ENCODE assay signal across 12 cellular contexts in genomic region chr20:48467622-48468021, GRCh38.
DNase-seq lines count a peak whose midpoint lies in the region; ATAC-seq and TF ChIP-seq lines count a peak whose summit lies in the region.
"Had no signal": no experiment of that assay in that cellular context is flagged by ENCODE, and none has a peak within 500 bp of the region (broad histone marks: within the 10 kb centered on the region; RNA-seq: fewer than 3 reads in every experiment).

No MANE protein-coding gene starts in this region.

- no peaks in the 10 kb centered on the region for H3K36me3 Mint-ChIP-seq in activated CD4-positive, alpha-beta T cell treated with anti-CD3 and anti-CD28 coated beads for 36 hours (ENCODE audit: low read depth)
- H3K36me3 Mint-ChIP-seq in WTC11 = peaks cover 5% of the 10 kb centered on the region
- no peaks in the 10 kb centered on the region for H3K36me3 Mint-ChIP-seq in MCF 10A (ENCODE audit: insufficient read depth, unreplicated experiment)
- H3K36me3 Mint-ChIP-seq in CD8-positive, alpha-beta T cell = no peaks in the 10 kb centered on the region
- H3K36me3 Mint-ChIP-seq: brain had no signal

- H2BK5ac ChIP-seq in neuronal stem cell (ENCODE audit: low read length) = no peak overlapping the region

- no peak overlapping the region for H3K4ac ChIP-seq in neuronal stem cell (ENCODE audit: low read length)

- H3K9me3 ChIP-seq in neuronal stem cell (replicated peaks in 1 of 2; ENCODE audit: control insufficient read depth in 2 of 2, insufficient read depth in 1 of 2, low read depth in 1 of 2, low read length in 2 of 2) = no peaks in the 10 kb centered on the region
- H3K9me3 ChIP-seq in CD8-positive, alpha-beta T cell (ENCODE audit: low read length) = no peaks in the 10 kb centered on the region
- H3K9me3 ChIP-seq: vagina had no signal

- DNase-seq in activated CD4-positive, alpha-beta T cell treated with anti-CD3 and anti-CD28 coated beads for 36 hours = peak; percentile 44
- DNase-seq in activated CD4-positive, alpha-beta T cell treated with anti-CD3 and anti-CD28 coated beads, Interleukin-2, amount 50 U/mL, for 4 hours = no peak
- peak; percentile 36 for DNase-seq in KBM-7
- peak; percentile 32 for DNase-seq in WTC11 (ENCODE audit: low spot score)
- no peak for DNase-seq in neuronal stem cell (ENCODE audit: low spot score)
- DNase-seq in MCF 10A (ENCODE audit: unreplicated experiment) = no peak
- no peak for DNase-seq in CD8-positive, alpha-beta T cell
- DNase-seq: ACHN, GF-D8 had no signal

- no peak overlapping the region for H3K4me3 Mint-ChIP-seq in activated CD4-positive, alpha-beta T cell treated with anti-CD3 and anti-CD28 coated beads for 36 hours
- H3K4me3 Mint-ChIP-seq in WTC11 = no peak overlapping the region
- H3K4me3 Mint-ChIP-seq in MCF 10A (ENCODE audit: unreplicated experiment) = no peak overlapping the region
- no peak overlapping the region for H3K4me3 Mint-ChIP-seq in CD8-positive, alpha-beta T cell
- H3K4me3 Mint-ChIP-seq: brain had no signal

- H3K18ac ChIP-seq in neuronal stem cell (ENCODE audit: low read length) = no peak overlapping the region

- H3K4me1 Mint-ChIP-seq in activated CD4-positive, alpha-beta T cell treated with anti-CD3 and anti-CD28 coated beads for 36 hours = no peaks in the 10 kb centered on the region
- H3K4me1 Mint-ChIP-seq in WTC11 (0 out of 2 replicates have a peak, but pooled peaks cover 3% of the 10 kb centered on the region), MCF 10A (ENCODE audit: insufficient read depth, unreplicated experiment) (peaks cover 6% of the 10 kb centered on the region)
- no peaks in the 10 kb centered on the region for H3K4me1 Mint-ChIP-seq in CD8-positive, alpha-beta T cell (ENCODE audit: low read depth)

- intact Hi-C loops in activated CD4-positive, alpha-beta T cell treated with anti-CD3 and anti-CD28 coated beads for 36 hours (cut with DNase I, micrococcal nuclease) = no loop called here
- intact Hi-C loops in MCF 10A (cut with micrococcal nuclease) = no loop called here
- intact Hi-C loops in CD8-positive, alpha-beta T cell (cut with DNase I, micrococcal nuclease) = no loop called here

- no peak overlapping the region for H4K91ac ChIP-seq in neuronal stem cell (ENCODE audit: low read depth, low read length, poor library complexity)

- H2AFZ ChIP-seq in neuronal stem cell (ENCODE audit: low read length) = peak overlapping the region; percentile 63

- CTCF ChIA-PET in activated CD4-positive, alpha-beta T cell treated with anti-CD3 and anti-CD28 coated beads for 36 hours (lab: Charles Lee) = no interaction called here
- CTCF ChIA-PET in WTC11 (lab: Charles Lee) (no interaction called here), MCF 10A (lab: Yijun Ruan, JAX) (interaction anchor here (0.7 kb wide), 1 partner anchor 9 kb away, joined by 3 read pairs; no protein-coding TSS in a partner anchor)
- CTCF ChIA-PET in CD8-positive, alpha-beta T cell (lab: Charles Lee) = no interaction called here

- H3K27ac Mint-ChIP-seq in activated CD4-positive, alpha-beta T cell treated with anti-CD3 and anti-CD28 coated beads for 36 hours = no peak overlapping the region
- H3K27ac Mint-ChIP-seq in WTC11 = peak overlapping the region; percentile 59; the same call in 1 of the 2 replicates
- H3K27ac Mint-ChIP-seq in MCF 10A (ENCODE audit: low read depth, unreplicated experiment) = no peak overlapping the region
- no peak overlapping the region for H3K27ac Mint-ChIP-seq in CD8-positive, alpha-beta T cell

- no peak overlapping the region for H2BK120ac ChIP-seq in neuronal stem cell (ENCODE audit: low read depth, low read length)

- POLR2A ChIA-PET in activated CD4-positive, alpha-beta T cell treated with anti-CD3 and anti-CD28 coated beads for 36 hours (lab: Charles Lee) = no interaction called here
- POLR2A ChIA-PET in WTC11 (lab: Charles Lee) = no interaction called here
- POLR2A ChIA-PET in MCF 10A (lab: Yijun Ruan, JAX) = no interaction called here
- POLR2A ChIA-PET in CD8-positive, alpha-beta T cell (lab: Charles Lee) = no interaction called here

- WGBS in neuronal stem cell (ENCODE audit: extremely low coverage in 2 of 2, insufficient read length in 2 of 2, insufficient replicate concordance in 1 of 2), 2 donors = no CpG with 5 or more reads among the region's 2 CpGs

- no peak overlapping the region for H2BK15ac ChIP-seq in neuronal stem cell (ENCODE audit: low read length)

- no TSS peak for BruUV-seq in MCF 10A (replicated peaks; lab: Mats Ljungman, UMichigan)

- no peak overlapping the region for H3K4me2 ChIP-seq in neuronal stem cell (ENCODE audit: insufficient read depth, low read length, poor library complexity, severe bottlenecking)

- in situ Hi-C loops in KBM-7 (cut with MboI; ENCODE audit: low pct_unique_long_range_greater_than_20kb, low sequenced_read_pairs) = no loop called here

- no peak overlapping the region for H3K4me3 ChIP-seq in neuronal stem cell (ENCODE audit: low read length in 2 of 2)
- H3K4me3 ChIP-seq in CD8-positive, alpha-beta T cell (ENCODE audit: low read depth, low read length) = no peak overlapping the region
- H3K4me3 ChIP-seq: vagina had no signal

- no peaks in the 10 kb centered on the region for H3K79me1 ChIP-seq in neuronal stem cell (ENCODE audit: low read depth, low read length)

- no peak for TF ChIP-seq CTCF in WTC11 (IDR thresholded peaks at IDR 0.05)
- no peak for TF ChIP-seq CTCF in MCF 10A (IDR thresholded peaks at IDR 0.05; ENCODE audit: unreplicated experiment)
- TF ChIP-seq CTCF in CD8-positive, alpha-beta T cell (IDR thresholded peaks at IDR 0.05) = no peak

- no peak overlapping the region for H2AK5ac ChIP-seq in neuronal stem cell (ENCODE audit: low read depth, low read length)

- peak; percentile 42 for ATAC-seq in activated CD4-positive, alpha-beta T cell treated with anti-CD3 and anti-CD28 coated beads for 36 hours
- ATAC-seq in WTC11 (peak; percentile 59), GM19035 (IDR thresholded peaks at IDR 0.05; ENCODE audit: unreplicated experiment) (no peak)
- no peak for ATAC-seq in CD8-positive, alpha-beta T cell

- no peaks in the 10 kb centered on the region for H3K36me3 ChIP-seq in neuronal stem cell (replicated peaks in 1 of 2; ENCODE audit: control insufficient read depth in 2 of 2, insufficient read depth in 2 of 2, low read length in 2 of 2)
- no peaks in the 10 kb centered on the region for H3K36me3 ChIP-seq in CD8-positive, alpha-beta T cell (ENCODE audit: insufficient read depth, low read length)
- H3K36me3 ChIP-seq: vagina had no signal

- no peaks in the 10 kb centered on the region for H3K9me3 Mint-ChIP-seq in activated CD4-positive, alpha-beta T cell treated with anti-CD3 and anti-CD28 coated beads for 36 hours (ENCODE audit: low read depth)
- H3K9me3 Mint-ChIP-seq in WTC11 (peaks cover 32% of the 10 kb centered on the region), MCF 10A (ENCODE audit: unreplicated experiment) (peaks cover 10% of the 10 kb centered on the region)
- H3K9me3 Mint-ChIP-seq in CD8-positive, alpha-beta T cell = no peaks in the 10 kb centered on the region

- no peak overlapping the region for H3K23ac ChIP-seq in neuronal stem cell (ENCODE audit: low read depth, low read length, poor library complexity)

- no peak overlapping the region for H3K9ac ChIP-seq in neuronal stem cell (ENCODE audit: low read depth, low read length, poor library complexity)

- no peak overlapping the region for H3K14ac ChIP-seq in neuronal stem cell (ENCODE audit: low read length)

- H3K27me3 Mint-ChIP-seq in activated CD4-positive, alpha-beta T cell treated with anti-CD3 and anti-CD28 coated beads for 36 hours = peaks cover 6% of the 10 kb centered on the region
- no peaks in the 10 kb centered on the region for H3K27me3 Mint-ChIP-seq in WTC11 (ENCODE audit: low read depth)
- H3K27me3 Mint-ChIP-seq in MCF 10A (ENCODE audit: insufficient read depth, unreplicated experiment) = peaks cover 18% of the 10 kb centered on the region
- peaks cover 13% of the 10 kb centered on the region for H3K27me3 Mint-ChIP-seq in CD8-positive, alpha-beta T cell (ENCODE audit: low read depth)

- H4K8ac ChIP-seq in neuronal stem cell (ENCODE audit: low read depth, low read length) = no peak overlapping the region

- H3K4me1 ChIP-seq in neuronal stem cell (ENCODE audit: control insufficient read depth in 2 of 2, insufficient read depth in 1 of 2, low read depth in 1 of 2, low read length in 2 of 2) = no peaks in the 10 kb centered on the region
- H3K4me1 ChIP-seq in CD8-positive, alpha-beta T cell (ENCODE audit: insufficient read depth, low read length) = no peaks in the 10 kb centered on the region

- no peak overlapping the region for H2BK12ac ChIP-seq in neuronal stem cell (ENCODE audit: low read length)

- peaks cover 0 to 4% (median 0%) of the 10 kb centered on the region in 3 experiments for H3K27me3 ChIP-seq in neuronal stem cell (ENCODE audit: control insufficient read depth in 3 of 3, insufficient read depth in 3 of 3, low read depth in 1 of 3, low read length in 3 of 3)
- H3K27me3 ChIP-seq in CD8-positive, alpha-beta T cell (ENCODE audit: insufficient read depth, low read length) = no peaks in the 10 kb centered on the region
- H3K27me3 ChIP-seq: vagina had no signal

- no peak overlapping the region for H3K27ac ChIP-seq in neuronal stem cell (replicated peaks; ENCODE audit: low read length)
- H3K27ac ChIP-seq in CD8-positive, alpha-beta T cell (ENCODE audit: low read depth, low read length) = no peak overlapping the region
- H3K27ac ChIP-seq: vagina had no signal

TF ChIP-seq in WTC11, 78 proteins besides CTCF, POLR2A, EP300 and RAD21 (continues in another document):
- TF ChIP-seq USF1 (CRISPR knock-in tag; IDR thresholded peaks at IDR 0.05) (peak; percentile 96), USF2 (CRISPR knock-in tag; IDR thresholded peaks at IDR 0.05) (peak; percentile 96)

Comparison
In these comparisons a context has a peak if more than half of its experiments do, and no peak if none do; other contexts are left out.
1. DNase-seq: peak in activated CD4-positive, alpha-beta T cell treated with anti-CD3 and anti-CD28 coated beads for 36 hours (single experiment), KBM-7 (single experiment) and WTC11 (single experiment); none in activated CD4-positive, alpha-beta T cell treated with anti-CD3 and anti-CD28 coated beads, Interleukin-2, amount 50 U/mL, for 4 hours (0 of 2), neuronal stem cell (single experiment), MCF 10A (single experiment) and CD8-positive, alpha-beta T cell (0 of 7).
2. ATAC-seq: peak in activated CD4-positive, alpha-beta T cell treated with anti-CD3 and anti-CD28 coated beads for 36 hours (single experiment) and WTC11 (single experiment); none in CD8-positive, alpha-beta T cell (single experiment) and GM19035 (single experiment).